In genomic region chr1:205918955-205919746, GRCh38 we compare ENCODE assay signal across 9 cellular contexts. TPM values are rescaled to one million over a fixed set of nuclear protein-coding genes. Genes with fewer than 3 reads are reported as not detected.
DNase-seq lines count a peak whose midpoint lies in the region; ATAC-seq and TF ChIP-seq lines count a peak whose summit lies in the region.
"Had no signal": no experiment of that assay in that cellular context is flagged by ENCODE, and none has a peak within 500 bp of the region (broad histone marks: within the 10 kb centered on the region; RNA-seq: fewer than 3 reads in every experiment).

No MANE protein-coding gene starts in this region.

- CTCF ChIA-PET in Caco-2 (lab: Charles Lee), result interaction anchor here (0.5 to 6.2 kb wide), 18 partner anchors 12 to 187 kb away, joined by 3 to 242 read pairs (median 4); partner anchors contain the start of gene SLC41A1

- DNase-seq in Caco-2, result peak; percentile 77
- DNase-seq in NCI-H69 (lab: John Stamatoyannopoulos, UW), result peak; percentile 79
- DNase-seq in activated CD4-positive, alpha-beta T cell treated with anti-CD3 and anti-CD28 coated beads, Interleukin-2, amount 50 U/mL, for 24 hours (ENCODE audit: low read depth in 1 of 2, low spot score in 1 of 2), result peak; percentile 44 to 61
- DNase-seq in dermis microvascular lymphatic vessel endothelial cell (ENCODE audit: low read depth in 2 of 2), result peak; percentile 72 to 82
- DNase-seq in lower lobe of right lung, result peak; percentile 73
- DNase-seq in stimulated activated CD4-positive, alpha-beta T cell treated with anti-CD3 and anti-CD28 coated beads, TNF-alpha, amount 100 ng/mL, for 48 hours (ENCODE audit: low read depth in 3 of 3), result peak; percentile 50 to 58 (median 50)

- H3K4me3 ChIP-seq in Caco-2 (ENCODE audit: low read depth, low read length) (no peak overlapping the region), lower lobe of right lung (no peak overlapping the region)

- POLR2A ChIA-PET in Caco-2 (lab: Charles Lee), result no interaction called here

- ATAC-seq in HG03159 (IDR thresholded peaks at IDR 0.05; ENCODE audit: unreplicated experiment) (peak; percentile 61), lower lobe of right lung (peak; percentile 79), HG03460 (IDR thresholded peaks at IDR 0.05; ENCODE audit: unreplicated experiment) (no peak)

- no peak overlapping the region for H3K27ac Mint-ChIP-seq in Caco-2 (ENCODE audit: unreplicated experiment)

- no peaks in the 10 kb centered on the region for H3K9me3 Mint-ChIP-seq in Caco-2 (ENCODE audit: unreplicated experiment)

- BruUV-seq in Caco-2 (replicated peaks; lab: Mats Ljungman, UMichigan), result no TSS peak

- H3K27me3 ChIP-seq in Caco-2 (replicated peaks; ENCODE audit: control insufficient read depth, insufficient read depth, low read length) (no peaks in the 10 kb centered on the region), lower lobe of right lung (ENCODE audit: low read depth) (no peaks in the 10 kb centered on the region)

- intact Hi-C loops in Caco-2 (cut with micrococcal nuclease; ENCODE audit: unreplicated experiment), result loop anchor here (1.0 kb wide), 2 partner anchors 58 to 187 kb away; no protein-coding TSS in a partner anchor
- intact Hi-C loops in lower lobe of right lung (cut with DNase I), result loop anchor here (5.0 to 10.0 kb wide), 2 partner anchors 58 to 124 kb away; no protein-coding TSS in a partner anchor

- H3K27ac ChIP-seq in lower lobe of right lung, result peak overlapping the region; percentile 62

- TF ChIP-seq CTCF in Caco-2 (IDR thresholded peaks at IDR 0.05; ENCODE audit: insufficient read depth in 1 of 2, low read depth in 1 of 2, low read length in 1 of 2, severe bottlenecking in 1 of 2, unreplicated experiment in 1 of 2) (peak; percentile 84 to 89), lower lobe of right lung (IDR thresholded peaks at IDR 0.05) (peak; percentile 94)

- no peaks in the 10 kb centered on the region for H3K36me3 Mint-ChIP-seq in Caco-2 (ENCODE audit: insufficient read depth, unreplicated experiment)

- H3K4me1 Mint-ChIP-seq in Caco-2 (ENCODE audit: low read depth, unreplicated experiment), result no peaks in the 10 kb centered on the region

- H3K4me1 ChIP-seq in Caco-2 (peaks cover 4% of the 10 kb centered on the region), lower lobe of right lung (peaks cover 23% of the 10 kb centered on the region)

- H3K27me3 Mint-ChIP-seq in Caco-2 (ENCODE audit: insufficient read depth, unreplicated experiment), result no peaks in the 10 kb centered on the region

- no peak overlapping the region for H3K4me3 Mint-ChIP-seq in Caco-2 (ENCODE audit: unreplicated experiment)

- no peaks in the 10 kb centered on the region; the same call in 1 of the 2 replicates for H3K36me3 ChIP-seq in Caco-2 (ENCODE audit: control insufficient read depth, insufficient read depth, low read length)
- no peaks in the 10 kb centered on the region for H3K36me3 ChIP-seq in lower lobe of right lung

- H3K9me3 ChIP-seq in Caco-2, result no peaks in the 10 kb centered on the region
- no peaks in the 10 kb centered on the region for H3K9me3 ChIP-seq in lower lobe of right lung

RNA-seq across cellular contexts. Expression of gene SLC26A9, which starts 24.1 kb away (rescaled TPM):
- total RNA-seq in Caco-2 (2022) (0.30 TPM in 1 of 2 replicates, not detected in the other), dermis microvascular lymphatic vessel endothelial cell (not detected in 2 replicates), lower lobe of right lung (18.2 TPM)
- total RNA-seq: T-helper 2 cell treated with Interferon-gamma antibody and Interleukin-4, amounts not matched to agents 100 ng/mL and 5 ng/mL, for 36 hours had no signal

Comparison
In these comparisons a context has a peak if more than half of its experiments do, and no peak if none do; other contexts are left out.
1. RNA of gene SLC26A9, which starts 24.1 kb away (total RNA-seq): 18.2 TPM in lower lobe of right lung (single experiment); 0.30 TPM in Caco-2 and not detected in dermis microvascular lymphatic vessel endothelial cell; every median in the first group is over 10 times any median in the second.
2. Peak in every context shown above with its lines, with median percentiles within 50 percentile points of each other: DNase-seq.